ENCODE assay signal across 11 cellular contexts in genomic region chr7:55532150-55532917, GRCh38. TPM values are rescaled to one million over a fixed set of nuclear protein-coding genes. Genes with fewer than 3 reads are reported as not detected.
DNase-seq lines count a peak whose midpoint lies in the region; ATAC-seq, FAIRE-seq and TF ChIP-seq lines count a peak whose summit lies in the region.
"Had no signal": no experiment of that assay in that cellular context is flagged by ENCODE, and none has a peak within 500 bp of the region (broad histone marks: within the 10 kb centered on the region; RNA-seq: fewer than 3 reads in every experiment).

No MANE protein-coding gene starts in this region.

- H3K79me2 ChIP-seq in astrocyte (ENCODE audit: insufficient read depth, low read length): peaks cover 95% of the 10 kb centered on the region

- peaks cover 63% of the 10 kb centered on the region for H3K4me1 Mint-ChIP-seq in astrocyte (ENCODE audit: low read depth, unreplicated experiment)
- H3K4me1 Mint-ChIP-seq in stimulated activated effector memory CD8-positive, alpha-beta T cell treated with anti-CD3 and anti-CD28 coated beads, Interleukin-12 subunit alpha, Interleukin-12 subunit beta, amount 100 ng/mL, for 72 hours: peaks cover 75% of the 10 kb centered on the region

- FAIRE-seq in astrocyte (lab: Jason Lieb, UNC) (no peak), urothelium cell line (lab: Jason Lieb, UNC) (no peak)

- no peak overlapping the region for H3K4me3 ChIP-seq in astrocyte (ENCODE audit: insufficient read depth, low read depth, low read length)
- H3K4me3 ChIP-seq: heart right ventricle had no signal

- DNase-seq in DMS 273 (lab: John Stamatoyannopoulos, UW; ENCODE audit: unreplicated experiment) (peak; percentile 25), DMS 273 treated with DMSO at 0.1 percent for 48 hours (lab: John Stamatoyannopoulos, UW) (no peak), astrocyte (ENCODE audit: low read depth) (no peak), left lobe of liver (ENCODE audit: low spot score) (no peak), activated gamma-delta T cell (lab: John Stamatoyannopoulos, UW) (no peak), urothelium cell line (ENCODE audit: low spot score) (no peak)
- no peak for DNase-seq in stimulated activated effector memory CD8-positive, alpha-beta T cell treated with anti-CD3 and anti-CD28 coated beads, Interleukin-12 subunit alpha, Interleukin-12 subunit beta, amount 100 ng/mL, for 72 hours (ENCODE audit: low spot score in 2 of 2)
- DNase-seq: heart right ventricle, right cardiac atrium had no signal

- H2AFZ ChIP-seq in astrocyte (ENCODE audit: low read depth, low read length): no peak overlapping the region

- H3K9me3 Mint-ChIP-seq in astrocyte (ENCODE audit: unreplicated experiment): no peaks in the 10 kb centered on the region
- no peaks in the 10 kb centered on the region for H3K9me3 Mint-ChIP-seq in stimulated activated effector memory CD8-positive, alpha-beta T cell treated with anti-CD3 and anti-CD28 coated beads, Interleukin-12 subunit alpha, Interleukin-12 subunit beta, amount 100 ng/mL, for 72 hours

- H4K20me1 ChIP-seq in astrocyte (ENCODE audit: insufficient read depth, low read length): peaks cover 97% of the 10 kb centered on the region

- H3K4me1 ChIP-seq in astrocyte (ENCODE audit: insufficient read depth, low read length): peaks cover 45% of the 10 kb centered on the region

- H3K27ac ChIP-seq in astrocyte (ENCODE audit: low read depth, low read length): no peak overlapping the region
- H3K27ac ChIP-seq: 22Rv1 had no signal

- H3K4me2 ChIP-seq in astrocyte (ENCODE audit: low read length): peak overlapping the region; percentile 56

- no peaks in the 10 kb centered on the region for H3K9me3 ChIP-seq in astrocyte (ENCODE audit: insufficient read depth, low read depth, low read length)
- H3K9me3 ChIP-seq: heart right ventricle had no signal

- H3K27me3 Mint-ChIP-seq in astrocyte (ENCODE audit: low read depth, unreplicated experiment): no peaks in the 10 kb centered on the region

- H3K4me3 Mint-ChIP-seq in astrocyte (ENCODE audit: unreplicated experiment): no peak overlapping the region
- H3K4me3 Mint-ChIP-seq in stimulated activated effector memory CD8-positive, alpha-beta T cell treated with anti-CD3 and anti-CD28 coated beads, Interleukin-12 subunit alpha, Interleukin-12 subunit beta, amount 100 ng/mL, for 72 hours: peak overlapping the region; percentile 60

- H3K27me3 ChIP-seq in astrocyte (ENCODE audit: insufficient read depth, low read length): no peaks in the 10 kb centered on the region
- H3K27me3 ChIP-seq: heart right ventricle had no signal

- H3K36me3 ChIP-seq in astrocyte (ENCODE audit: insufficient read depth, low read length): no peaks in the 10 kb centered on the region
- H3K36me3 ChIP-seq: heart right ventricle had no signal

- peak; percentile 18 for ATAC-seq in HG03442 (IDR thresholded peaks at IDR 0.05; ENCODE audit: unreplicated experiment)
- ATAC-seq in stimulated activated effector memory CD8-positive, alpha-beta T cell treated with anti-CD3 and anti-CD28 coated beads, Interleukin-12 subunit alpha, Interleukin-12 subunit beta, amount 100 ng/mL, for 72 hours: no peak
- no peak for ATAC-seq in left lobe of liver

- peaks cover 4% of the 10 kb centered on the region for H3K36me3 Mint-ChIP-seq in astrocyte (ENCODE audit: low read depth, unreplicated experiment)
- peaks cover 40% of the 10 kb centered on the region for H3K36me3 Mint-ChIP-seq in stimulated activated effector memory CD8-positive, alpha-beta T cell treated with anti-CD3 and anti-CD28 coated beads, Interleukin-12 subunit alpha, Interleukin-12 subunit beta, amount 100 ng/mL, for 72 hours

- H3K27ac Mint-ChIP-seq in astrocyte (ENCODE audit: unreplicated experiment): no peak overlapping the region
- H3K27ac Mint-ChIP-seq in stimulated activated effector memory CD8-positive, alpha-beta T cell treated with anti-CD3 and anti-CD28 coated beads, Interleukin-12 subunit alpha, Interleukin-12 subunit beta, amount 100 ng/mL, for 72 hours: peak overlapping the region; percentile 89

- no peak for TF ChIP-seq CTCF in astrocyte (IDR thresholded peaks at IDR 0.05; ENCODE audit: insufficient read depth, low read depth, low read length)

- H3K9ac ChIP-seq in astrocyte (ENCODE audit: low read length): no peak overlapping the region

RNA-seq across cellular contexts. Expression of gene VOPP1, which starts 40.0 kb away (rescaled TPM):
- 111 and 133 TPM in 2 replicates for total RNA-seq in astrocyte
- total RNA-seq in left lobe of liver: 20.0 TPM
